8 cellular contexts compared by ENCODE assay signal in genomic region chr1:218330043-218330623, GRCh38. TPM values are rescaled to one million over a fixed set of nuclear protein-coding genes. Genes with fewer than 3 reads are reported as not detected.
A peak's percentile ranks its signal among the peaks of the same experiment; 100 is the strongest.
DNase-seq lines count a peak whose midpoint lies in the region; ATAC-seq and TF ChIP-seq lines count a peak whose summit lies in the region.

No MANE protein-coding gene starts in this region.

- peak overlapping the region in 7 of 59 donors; percentile 15 to 45 (median 22) for H3K4me3 ChIP-seq in dorsolateral prefrontal cortex
- no peak overlapping the region for H3K4me3 ChIP-seq in naive thymus-derived CD4-positive, alpha-beta T cell (ENCODE audit: low read length)

- H3K27ac ChIP-seq in dorsolateral prefrontal cortex, result no peak overlapping the region
- H3K27ac ChIP-seq in naive thymus-derived CD4-positive, alpha-beta T cell (ENCODE audit: low read depth, low read length), result no peak overlapping the region

- H3K9me3 ChIP-seq in naive thymus-derived CD4-positive, alpha-beta T cell (ENCODE audit: control insufficient read depth in 2 of 3, low read length in 3 of 3), result no peaks in the 10 kb centered on the region

- H3K27me3 Mint-ChIP-seq in natural killer cell (ENCODE audit: low read depth in 2 of 2), result no peaks in the 10 kb centered on the region
- no peaks in the 10 kb centered on the region for H3K27me3 Mint-ChIP-seq in natural killer cell treated with Interleukin-12 subunit alpha and Interleukin-12 subunit beta and Interleukin-15 and Interleukin-18, amount 100 ng/mL, for 72 hours
- H3K27me3 Mint-ChIP-seq in naive thymus-derived CD4-positive, alpha-beta T cell, result no peaks in the 10 kb centered on the region

- peak; percentile 44 to 76 (median 53) for ATAC-seq in natural killer cell
- no peak for ATAC-seq in natural killer cell treated with Interleukin-12 subunit alpha and Interleukin-12 subunit beta and Interleukin-15 and Interleukin-18, amount 100 ng/mL, for 72 hours
- peak; percentile 77 for ATAC-seq in HG03159 (IDR thresholded peaks at IDR 0.05; ENCODE audit: unreplicated experiment)
- peak; percentile 73 for ATAC-seq in naive thymus-derived CD4-positive, alpha-beta T cell

- POLR2A ChIA-PET in naive thymus-derived CD4-positive, alpha-beta T cell (lab: Charles Lee), result no interaction called here

- peaks cover 0 to 3% (median 0%) of the 10 kb centered on the region in 3 experiments for H3K36me3 ChIP-seq in naive thymus-derived CD4-positive, alpha-beta T cell (ENCODE audit: control insufficient read depth in 2 of 3, insufficient read depth in 3 of 3, low read length in 3 of 3)

- no peaks in the 10 kb centered on the region for H3K27me3 ChIP-seq in dorsolateral prefrontal cortex
- no peaks in the 10 kb centered on the region for H3K27me3 ChIP-seq in naive thymus-derived CD4-positive, alpha-beta T cell (ENCODE audit: control insufficient read depth in 2 of 2, insufficient read depth in 2 of 2, low read length in 2 of 2)

- peaks cover 6% of the 10 kb centered on the region for H3K36me3 Mint-ChIP-seq in natural killer cell
- H3K36me3 Mint-ChIP-seq in natural killer cell treated with Interleukin-12 subunit alpha and Interleukin-12 subunit beta and Interleukin-15 and Interleukin-18, amount 100 ng/mL, for 72 hours, result no peaks in the 10 kb centered on the region
- H3K36me3 Mint-ChIP-seq in naive thymus-derived CD4-positive, alpha-beta T cell, result peaks cover 0 to 30% (median 16%) of the 10 kb centered on the region in 5 donors

- TF ChIP-seq CTCF in natural killer cell (IDR thresholded peaks at IDR 0.05), result peak; percentile 67
- peak; percentile 58 to 94 (median 80) for TF ChIP-seq CTCF in dorsolateral prefrontal cortex (IDR thresholded peaks at IDR 0.05 in 54 of 56, conservative IDR thresholded peaks at IDR 0.05 in 2 of 56; ENCODE audit: low read depth in 1 of 56, partially characterized antibody in 56 of 56)

- no peaks in the 10 kb centered on the region for H3K4me1 ChIP-seq in naive thymus-derived CD4-positive, alpha-beta T cell (ENCODE audit: control insufficient read depth in 2 of 2, insufficient read depth in 2 of 2, low read length in 2 of 2)

- no peaks in the 10 kb centered on the region for H3K9me3 Mint-ChIP-seq in natural killer cell
- no peaks in the 10 kb centered on the region for H3K9me3 Mint-ChIP-seq in natural killer cell treated with Interleukin-12 subunit alpha and Interleukin-12 subunit beta and Interleukin-15 and Interleukin-18, amount 100 ng/mL, for 72 hours
- H3K9me3 Mint-ChIP-seq in naive thymus-derived CD4-positive, alpha-beta T cell, result peaks cover 0 to 3% (median 0%) of the 10 kb centered on the region in 11 donors

- H3K27ac Mint-ChIP-seq in natural killer cell, result no peak overlapping the region
- H3K27ac Mint-ChIP-seq in natural killer cell treated with Interleukin-12 subunit alpha and Interleukin-12 subunit beta and Interleukin-15 and Interleukin-18, amount 100 ng/mL, for 72 hours, result no peak overlapping the region
- no peak overlapping the region for H3K27ac Mint-ChIP-seq in naive thymus-derived CD4-positive, alpha-beta T cell

- DNase-seq in natural killer cell, result no peak
- no peak for DNase-seq in natural killer cell treated with Interleukin-12 subunit alpha and Interleukin-12 subunit beta and Interleukin-15 and Interleukin-18, amount 100 ng/mL, for 72 hours (ENCODE audit: low spot score)
- peak; percentile 60 for DNase-seq in NCI-H82 (lab: John Stamatoyannopoulos, UW)
- no peak for DNase-seq in dorsolateral prefrontal cortex
- DNase-seq in naive thymus-derived CD4-positive, alpha-beta T cell, result peak in 4 of 9 donors; percentile 17 to 41 (median 32)
- DNase-seq in head of caudate nucleus, result no peak
- no peak for DNase-seq in activated CD4-positive, alpha-beta T cell treated with anti-CD3 and anti-CD28 coated beads, Interleukin-2, amount 50 U/mL, for 48 hours

- intact Hi-C loops in natural killer cell (cut with micrococcal nuclease), result loop anchor here (1.0 kb wide), 1 partner anchor 1086 kb away; no protein-coding TSS in a partner anchor
- intact Hi-C loops in dorsolateral prefrontal cortex (cut with DNase I), result loop anchor here (10.0 kb wide), 2 partner anchors 1235 to 1335 kb away; no protein-coding TSS in a partner anchor
- intact Hi-C loops in naive thymus-derived CD4-positive, alpha-beta T cell (cut with micrococcal nuclease), result loop anchor here (1.0 to 5.0 kb wide), 7 partner anchors 21 to 1482 kb away; no protein-coding TSS in a partner anchor
- intact Hi-C loops in head of caudate nucleus (cut with DNase I), result loop anchor here (10.0 kb wide), 1 partner anchor 1335 kb away; no protein-coding TSS in a partner anchor

- H3K4me3 Mint-ChIP-seq in natural killer cell, result no peak overlapping the region
- H3K4me3 Mint-ChIP-seq in natural killer cell treated with Interleukin-12 subunit alpha and Interleukin-12 subunit beta and Interleukin-15 and Interleukin-18, amount 100 ng/mL, for 72 hours, result no peak overlapping the region
- H3K4me3 Mint-ChIP-seq in naive thymus-derived CD4-positive, alpha-beta T cell, result no peak overlapping the region

- CTCF ChIA-PET in naive thymus-derived CD4-positive, alpha-beta T cell (lab: Charles Lee), result interaction anchor here (0.6 to 1.1 kb wide), 3 partner anchors 9 to 1449 kb away, joined by 3 read pairs; no protein-coding TSS in a partner anchor

- no peaks in the 10 kb centered on the region for H3K4me1 Mint-ChIP-seq in natural killer cell
- H3K4me1 Mint-ChIP-seq in natural killer cell treated with Interleukin-12 subunit alpha and Interleukin-12 subunit beta and Interleukin-15 and Interleukin-18, amount 100 ng/mL, for 72 hours (ENCODE audit: low read depth in 2 of 2), result no peaks in the 10 kb centered on the region
- peaks cover 0 to 3% (median 0%) of the 10 kb centered on the region in 7 donors for H3K4me1 Mint-ChIP-seq in naive thymus-derived CD4-positive, alpha-beta T cell

RNA-seq across cellular contexts. Expression of gene TGFB2, which starts 15.0 kb away (rescaled TPM):
- under 1 TPM in 1 of 3 donors, not detected in 2; 0.07 TPM for total RNA-seq in natural killer cell
- under 1 TPM in 1 of 2 donors, not detected in 1; 0.11 TPM for total RNA-seq in natural killer cell treated with Interleukin-12 subunit alpha and Interleukin-12 subunit beta and Interleukin-15 and Interleukin-18, amount 100 ng/mL, for 72 hours
- total RNA-seq in dorsolateral prefrontal cortex, result 10 to 100 TPM; 15.0 to 77.8 (median 33.8) TPM
- not detected for total RNA-seq in naive thymus-derived CD4-positive, alpha-beta T cell
- not detected for polyA plus RNA-seq in naive thymus-derived CD4-positive, alpha-beta T cell

RNA-seq across cellular contexts. Expression of gene RRP15, which starts 45.0 kb away (rescaled TPM):
- 10 to 100 TPM in 2 of 3 donors, 1 to 10 TPM in 1; 9.2 to 15.3 (median 13.3) TPM for total RNA-seq in natural killer cell
- total RNA-seq in natural killer cell treated with Interleukin-12 subunit alpha and Interleukin-12 subunit beta and Interleukin-15 and Interleukin-18, amount 100 ng/mL, for 72 hours, result 10 to 100 TPM; 23.9 to 32.4 TPM
- 10 to 100 TPM in 108 of 120 experiments, 1 to 10 TPM in 12; 7.1 to 27.3 (median 14.8) TPM for total RNA-seq in dorsolateral prefrontal cortex
- 10 to 100 TPM; 12.8 to 19.0 (median 17.7) TPM for total RNA-seq in naive thymus-derived CD4-positive, alpha-beta T cell
- polyA plus RNA-seq in naive thymus-derived CD4-positive, alpha-beta T cell, result 10 to 100 TPM; 12.4 to 18.1 TPM

Comparison
In these comparisons a context has a peak if more than half of its experiments do, and no peak if none do; other contexts are left out.
1. ATAC-seq: peak in natural killer cell (3 of 3), HG03159 (single experiment) and naive thymus-derived CD4-positive, alpha-beta T cell (single experiment); none in natural killer cell treated with Interleukin-12 subunit alpha and Interleukin-12 subunit beta and Interleukin-15 and Interleukin-18, amount 100 ng/mL, for 72 hours (0 of 2).
2. RNA of gene TGFB2, which starts 15.0 kb away (total RNA-seq): 15.0 to 77.8 TPM in dorsolateral prefrontal cortex; 0.11 TPM in natural killer cell treated with Interleukin-12 subunit alpha and Interleukin-12 subunit beta and Interleukin-15 and Interleukin-18, amount 100 ng/mL, for 72 hours, not detected in naive thymus-derived CD4-positive, alpha-beta T cell and 0.07 TPM in natural killer cell; every median in the first group is over 10 times any median in the second.